Comparison of ENCODE assay signal across 10 cellular contexts in the genomic region with DNA sequence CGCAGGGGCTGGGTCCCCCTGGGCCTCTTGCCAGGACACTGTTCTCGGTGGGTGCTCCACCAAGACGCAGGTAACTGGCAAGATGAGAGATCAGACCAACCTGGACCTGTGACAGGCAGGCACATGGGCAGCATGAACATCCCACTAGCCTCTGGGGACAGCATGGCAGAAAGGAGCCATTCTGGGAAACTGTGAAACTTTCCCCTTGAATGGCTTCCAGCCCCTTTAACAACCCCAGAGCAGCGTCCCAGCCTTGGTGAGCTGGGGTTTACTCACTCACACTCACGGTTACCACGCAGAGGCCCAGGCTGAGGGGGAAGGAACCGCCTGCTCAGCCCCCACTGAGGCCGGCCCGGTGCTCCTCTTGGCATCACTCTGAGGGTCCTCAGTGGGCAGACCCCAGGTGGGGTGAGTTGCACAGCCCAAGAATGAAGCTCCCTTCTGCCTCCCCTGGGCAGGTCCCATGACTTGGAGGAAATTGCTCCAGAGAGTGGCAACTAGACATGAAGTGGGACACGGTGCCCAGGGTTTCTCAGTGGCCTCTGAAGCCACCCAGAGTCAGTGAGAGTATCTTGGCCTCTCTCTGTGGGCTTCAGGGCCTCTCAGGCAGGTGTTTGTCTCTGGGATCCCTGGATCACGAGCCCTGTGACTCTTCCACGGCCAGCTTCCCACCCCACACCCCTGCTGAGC. TPM values are rescaled to one million over a fixed set of nuclear protein-coding genes. Genes with fewer than 3 reads are reported as not detected.
DNase-seq lines count a peak whose midpoint lies in the region; ATAC-seq and TF ChIP-seq lines count a peak whose summit lies in the region.
"Had no signal": no experiment of that assay in that cellular context is flagged by ENCODE, and none has a peak within 500 bp of the region (broad histone marks: within the 10 kb centered on the region; RNA-seq: fewer than 3 reads in every experiment).

No MANE protein-coding gene starts in this region.

- no peak for TF ChIP-seq CTCF in NB4 (IDR thresholded peaks at IDR 0.05; ENCODE audit: low read depth, low read length)

- DNase-seq in SIG-M5 treated with dmso at 0.1 percent for 504 hours (lab: John Stamatoyannopoulos, UW; ENCODE audit: unreplicated experiment) = peak; percentile 14
- no peak for DNase-seq in SIG-M5 (lab: John Stamatoyannopoulos, UW)
- peak; percentile 47 for DNase-seq in NB4 (ENCODE audit: low read depth)
- peak; percentile 60 for DNase-seq in posterior vena cava (ENCODE audit: low spot score)
- no peak for DNase-seq in NCI-H226
- DNase-seq in A172 (ENCODE audit: low spot score) = no peak

- TF ChIP-seq POLR2A in NB4 (IDR thresholded peaks at IDR 0.05; ENCODE audit: extremely low read depth, insufficient read length) = no peak

- intact Hi-C loops in posterior vena cava (cut with DNase I) = no loop called here

- H3K4me3 ChIP-seq in NB4 (ENCODE audit: low read depth, low read length) = no peak overlapping the region
- H3K4me3 ChIP-seq: mucosa of descending colon, suprapubic skin had no signal

- ATAC-seq in HG02571 (IDR thresholded peaks at IDR 0.05; ENCODE audit: unreplicated experiment) = peak; percentile 44
- no peak for ATAC-seq in esophagus mucosa

RNA-seq across cellular contexts. Expression of gene SRP14, which starts 15.2 kb away (rescaled TPM):
- 100 to 1,000 TPM; 148 to 160 TPM for total RNA-seq in posterior vena cava
- 99.7 TPM for total RNA-seq in esophagus mucosa
- 337 and 421 TPM in 2 replicates for total RNA-seq in A172 (2014; rRNA removed; shearing (Covaris generic))

RNA-seq across cellular contexts. Expression of gene BMF, which starts 54.5 kb away (rescaled TPM):
- total RNA-seq in posterior vena cava (1 to 10 TPM; 3.0 to 5.0 TPM), esophagus mucosa (1.5 TPM)
- total RNA-seq in A172 (2014; rRNA removed; shearing (Covaris generic)) = 0.83 and 1.8 TPM in 2 replicates

Comparison
In these comparisons a context has a peak if more than half of its experiments do, and no peak if none do; other contexts are left out.
1. DNase-seq: peak in SIG-M5 treated with dmso at 0.1 percent for 504 hours (single experiment), NB4 (single experiment) and posterior vena cava (single experiment); none in SIG-M5 (single experiment), NCI-H226 (single experiment) and A172 (single experiment).